Comparison of ENCODE assay signal across 15 cellular contexts in the genomic region with DNA sequence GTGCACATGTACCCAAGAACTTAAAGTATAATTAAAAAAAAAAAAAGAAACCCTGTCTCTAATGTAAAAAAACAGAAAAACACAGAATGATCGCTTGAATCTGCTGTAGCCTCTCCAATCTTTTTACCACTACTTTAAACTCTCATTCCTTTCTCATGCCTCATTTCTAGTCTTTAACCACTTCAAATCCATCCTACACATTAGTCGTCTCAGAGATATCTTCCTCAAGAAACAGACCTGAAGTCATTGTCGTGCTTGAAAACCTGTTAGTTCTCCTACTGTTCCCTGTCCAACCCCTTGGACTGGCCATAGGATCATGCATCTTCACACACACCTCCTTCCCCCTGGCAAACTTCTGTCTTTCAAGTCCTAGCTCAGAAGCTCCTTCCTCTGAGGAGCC.
DNase-seq lines count a peak whose midpoint lies in the region; ATAC-seq and TF ChIP-seq lines count a peak whose summit lies in the region.
"Had no signal": no experiment of that assay in that cellular context is flagged by ENCODE, and none has a peak within 500 bp of the region (broad histone marks: within the 10 kb centered on the region; RNA-seq: fewer than 3 reads in every experiment).

No MANE protein-coding gene starts in this region.

- peak overlapping the region; percentile 27 for H3K4me2 ChIP-seq in GM23248 (ENCODE audit: unreplicated experiment)

- DNase-seq in GM23248: peak; percentile 64
- peak; percentile 61 for DNase-seq in amniotic epithelial cell (ENCODE audit: low read depth)
- DNase-seq in foreskin fibroblast: peak; percentile 26 to 63
- DNase-seq in stromal cell of bone marrow (ENCODE audit: low read depth): peak; percentile 17
- no peak for DNase-seq in left colon
- DNase-seq in transverse colon: no peak
- DNase-seq: activated CD4-positive, alpha-beta memory T cell treated with anti-CD3 and anti-CD28 coated beads for 36 hours; activated T-cell treated with anti-CD3 and anti-CD28 coated beads, Interleukin-2, amount 50 U/mL, for 4 hours; DND-41; hippocampal formation; left ventricle myocardium inferior; posterior cingulate gyrus; stomach had no signal

- H3K9me3 ChIP-seq in GM23248 (ENCODE audit: low read depth) (no peaks in the 10 kb centered on the region), transverse colon (no peaks in the 10 kb centered on the region)
- H3K9me3 ChIP-seq: left ventricle myocardium inferior, stomach had no signal

- H3K9me2 ChIP-seq in GM23248 (ENCODE audit: insufficient read depth): no peaks in the 10 kb centered on the region

- H3K9ac ChIP-seq in GM23248: no peak overlapping the region

- H4K20me1 ChIP-seq in GM23248 (ENCODE audit: insufficient read depth): no peaks in the 10 kb centered on the region

- peaks cover 30% of the 10 kb centered on the region for H3F3A ChIP-seq in GM23248 (ENCODE audit: insufficient read depth)

- peak overlapping the region; percentile 95 for H3K27ac ChIP-seq in GM23248
- no peak overlapping the region for H3K27ac ChIP-seq in transverse colon
- H3K27ac ChIP-seq: left ventricle myocardium inferior, stomach had no signal

- H3K36me3 ChIP-seq in GM23248 (ENCODE audit: low read depth) (no peaks in the 10 kb centered on the region), transverse colon (no peaks in the 10 kb centered on the region)
- H3K36me3 ChIP-seq: left ventricle myocardium inferior, stomach had no signal

- TF ChIP-seq EP300 in transverse colon (IDR thresholded peaks at IDR 0.05; ENCODE audit: low read depth): no peak

- H3K4me3 ChIP-seq in GM23248 (0 out of 2 replicates have a peak overlapping the region, but pooled peaks have one; percentile 1), foreskin fibroblast (ENCODE audit: low read depth in 1 of 2, low read length in 2 of 2) (no peak overlapping the region), transverse colon (no peak overlapping the region)
- H3K4me3 ChIP-seq: left ventricle myocardium inferior, stomach had no signal

- H3K27me3 ChIP-seq in GM23248 (replicated peaks; ENCODE audit: insufficient read depth): no peaks in the 10 kb centered on the region
- H3K27me3 ChIP-seq in transverse colon: no peaks in the 10 kb centered on the region
- H3K27me3 ChIP-seq: stomach had no signal

- no peak for TF ChIP-seq POLR2A in transverse colon (IDR thresholded peaks at IDR 0.05)

- peak overlapping the region; percentile 63 for H2AFZ ChIP-seq in GM23248

- in situ Hi-C loops in GM23248 (cut with MboI): no loop called here
- in situ Hi-C loops in transverse colon (cut with MboI; ENCODE audit: low pct_ligation_motif_present in 1 of 4, low pct_unique_long_range_greater_than_20kb in 1 of 4, low sequenced_read_pairs in 3 of 4): no loop called here

- intact Hi-C loops in left colon (cut with DNase I, micrococcal nuclease): no loop called here
- intact Hi-C loops in transverse colon (cut with DNase I; ENCODE audit: low total_unique reads): no loop called here

- ATAC-seq in left colon (no peak), GM18520 (IDR thresholded peaks at IDR 0.05; ENCODE audit: unreplicated experiment) (no peak)
- ATAC-seq: activated naive CD4-positive, alpha-beta T cell treated with anti-CD3 and anti-CD28 coated beads, Interleukin-2, amount 50 U/mL, for 72 hours; activated T-cell treated with anti-CD3 and anti-CD28 coated beads, Interleukin-2, amount 50 U/mL, for 4 hours had no signal

- peaks cover 29% of the 10 kb centered on the region for H3K4me1 ChIP-seq in GM23248 (ENCODE audit: insufficient read depth)
- peaks cover 0 to 9% (median 2%) of the 10 kb centered on the region in 4 donors for H3K4me1 ChIP-seq in transverse colon
- H3K4me1 ChIP-seq: left ventricle myocardium inferior had no signal

- no peaks in the 10 kb centered on the region for H3K79me2 ChIP-seq in GM23248 (ENCODE audit: insufficient read depth)

- TF ChIP-seq CTCF in foreskin fibroblast (IDR thresholded peaks at IDR 0.05; ENCODE audit: low read depth, low read length) (no peak), transverse colon (IDR thresholded peaks at IDR 0.05) (no peak)

- WGBS in GM23248 (ENCODE audit: low coverage in 1 of 2, low lambda C conversion rate in 2 of 2, missing lambda C conversion rate in 2 of 2), 2 experiments: 11 to 21% methylated on average over 3 of the region's 3 CpGs
- 82 to 85% methylated on average over 3 of the region's 3 CpGs for WGBS in transverse colon (ENCODE audit: low coverage in 1 of 2), 2 donors

Comparison
In these comparisons a context has a peak if more than half of its experiments do, and no peak if none do; other contexts are left out.
1. DNase-seq: peak in GM23248 (single experiment), amniotic epithelial cell (single experiment), foreskin fibroblast (2 of 2) and stromal cell of bone marrow (single experiment); none in left colon (0 of 2) and transverse colon (single experiment).